8 cellular contexts compared by ENCODE assay signal in the genomic region with DNA sequence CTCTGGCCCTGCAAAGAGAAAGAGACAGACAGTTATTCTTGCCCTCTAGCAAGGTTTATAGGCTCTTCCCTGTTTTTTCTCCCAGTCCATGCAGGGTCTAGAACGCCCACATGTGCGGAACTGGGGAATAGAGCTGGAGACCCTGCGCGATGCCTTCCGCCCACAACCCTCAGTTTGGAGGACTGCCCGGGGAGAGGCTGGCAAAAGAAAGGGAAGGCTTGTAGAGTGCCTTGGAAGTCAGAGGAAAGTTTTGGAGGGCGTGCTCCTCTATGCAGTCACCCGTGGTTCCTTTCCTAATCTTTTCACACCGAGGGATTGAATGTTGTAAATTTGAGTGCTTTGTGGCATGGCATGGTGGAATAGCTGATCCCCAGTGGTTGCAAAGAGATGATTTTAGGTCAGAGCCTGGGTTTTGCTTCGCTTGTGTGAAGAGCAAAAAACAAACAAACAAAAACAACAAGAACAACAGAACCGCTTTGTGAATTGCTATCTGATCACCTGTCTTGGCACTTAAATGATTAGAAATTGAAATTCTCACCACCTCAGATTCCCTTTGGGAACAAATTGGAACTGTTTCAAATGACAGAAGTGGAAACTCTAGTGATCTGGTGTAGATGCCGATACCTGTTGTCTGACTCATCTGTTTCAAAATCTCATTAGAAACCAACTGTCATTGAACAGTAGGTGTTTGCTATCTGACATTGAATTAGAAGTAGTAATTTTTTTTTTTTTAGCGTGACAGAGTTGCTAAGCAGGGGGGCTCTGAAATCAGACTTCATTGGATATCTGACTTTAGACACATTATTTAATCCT. TPM values are rescaled to one million over a fixed set of nuclear protein-coding genes. Genes with fewer than 3 reads are reported as not detected.
A peak's percentile ranks its signal among the peaks of the same experiment; 100 is the strongest.
DNase-seq lines count a peak whose midpoint lies in the region; ATAC-seq and TF ChIP-seq lines count a peak whose summit lies in the region.

No MANE protein-coding gene starts in this region.

- peaks cover 4% of the 10 kb centered on the region; the same call in 1 of the 2 replicates for H3K79me2 ChIP-seq in KMS-11 (ENCODE audit: insufficient read depth, low read depth)

- H3K27me3 ChIP-seq in KMS-11 (ENCODE audit: insufficient read depth, low read depth): no peaks in the 10 kb centered on the region

- no peaks in the 10 kb centered on the region for H4K20me1 ChIP-seq in KMS-11 (ENCODE audit: insufficient read depth)

- POLR2A ChIA-PET in activated CD4-positive, alpha-beta T cell treated with anti-CD3 and anti-CD28 coated beads, Interleukin-2, amount 10 ng/mL, durations not matched to agents 7 days and 5 days (lab: Charles Lee): no interaction called here

- H3K4me3 ChIP-seq in KMS-11 (IDR thresholded peaks at IDR 0.05; ENCODE audit: insufficient read depth, low read depth, low read length) (no peak overlapping the region), astrocyte of the cerebellum (ENCODE audit: low read depth, low read length) (peak overlapping the region; percentile 81)

- no peak for ATAC-seq in stimulated activated naive B cell treated with anti-CD40 and anti-IgM and Interleukin-4, amounts not matched to agents 10 μg/mL and 1 μg/mL and 100 μg/mL, for 72 hours (replicated peaks)
- no peak for ATAC-seq in GM19351 (IDR thresholded peaks at IDR 0.05; ENCODE audit: unreplicated experiment)

- H3K27ac Mint-ChIP-seq in activated CD4-positive, alpha-beta T cell treated with anti-CD3 and anti-CD28 coated beads, Interleukin-2, amount 10 ng/mL, durations not matched to agents 7 days and 5 days: no peak overlapping the region
- no peak overlapping the region for H3K27ac Mint-ChIP-seq in stimulated activated naive B cell treated with anti-CD40 and anti-IgM and Interleukin-4, amounts not matched to agents 10 μg/mL and 1 μg/mL and 100 μg/mL, for 72 hours

- H3K27me3 Mint-ChIP-seq in activated CD4-positive, alpha-beta T cell treated with anti-CD3 and anti-CD28 coated beads, Interleukin-2, amount 10 ng/mL, durations not matched to agents 7 days and 5 days: peaks cover 30% of the 10 kb centered on the region
- H3K27me3 Mint-ChIP-seq in stimulated activated naive B cell treated with anti-CD40 and anti-IgM and Interleukin-4, amounts not matched to agents 10 μg/mL and 1 μg/mL and 100 μg/mL, for 72 hours: peaks cover 10% of the 10 kb centered on the region in 2 donors

- peaks cover 6% of the 10 kb centered on the region for H3K4me1 ChIP-seq in KMS-11 (ENCODE audit: low read depth, poor library complexity, severe bottlenecking)

- peak overlapping the region; percentile 97 for H2AFZ ChIP-seq in KMS-11 (ENCODE audit: low read depth)

- no peaks in the 10 kb centered on the region for H3K36me3 Mint-ChIP-seq in activated CD4-positive, alpha-beta T cell treated with anti-CD3 and anti-CD28 coated beads, Interleukin-2, amount 10 ng/mL, durations not matched to agents 7 days and 5 days (ENCODE audit: low read depth)
- H3K36me3 Mint-ChIP-seq in stimulated activated naive B cell treated with anti-CD40 and anti-IgM and Interleukin-4, amounts not matched to agents 10 μg/mL and 1 μg/mL and 100 μg/mL, for 72 hours: no peaks in the 10 kb centered on the region

- peaks cover 16% of the 10 kb centered on the region for H3K4me1 Mint-ChIP-seq in activated CD4-positive, alpha-beta T cell treated with anti-CD3 and anti-CD28 coated beads, Interleukin-2, amount 10 ng/mL, durations not matched to agents 7 days and 5 days
- H3K4me1 Mint-ChIP-seq in stimulated activated naive B cell treated with anti-CD40 and anti-IgM and Interleukin-4, amounts not matched to agents 10 μg/mL and 1 μg/mL and 100 μg/mL, for 72 hours: peaks cover 4 to 10% of the 10 kb centered on the region in 2 donors

- peak overlapping the region; percentile 53; the same call in 1 of the 2 replicates for H3K9ac ChIP-seq in KMS-11

- H3K4me3 Mint-ChIP-seq in activated CD4-positive, alpha-beta T cell treated with anti-CD3 and anti-CD28 coated beads, Interleukin-2, amount 10 ng/mL, durations not matched to agents 7 days and 5 days: peak overlapping the region; percentile 93
- peak overlapping the region; percentile 89 to 91 for H3K4me3 Mint-ChIP-seq in stimulated activated naive B cell treated with anti-CD40 and anti-IgM and Interleukin-4, amounts not matched to agents 10 μg/mL and 1 μg/mL and 100 μg/mL, for 72 hours

- CTCF ChIA-PET in activated CD4-positive, alpha-beta T cell treated with anti-CD3 and anti-CD28 coated beads, Interleukin-2, amount 10 ng/mL, durations not matched to agents 7 days and 5 days (lab: Charles Lee): no interaction called here

- H3K36me3 ChIP-seq in KMS-11 (ENCODE audit: insufficient read depth): no peaks in the 10 kb centered on the region

- no peak overlapping the region for H3K27ac ChIP-seq in KMS-11

- TF ChIP-seq CTCF in KMS-11 (conservative IDR thresholded peaks at IDR 0.05; ENCODE audit: low read depth, low read length): no peak
- no peak for TF ChIP-seq CTCF in astrocyte of the cerebellum (IDR thresholded peaks at IDR 0.05; ENCODE audit: low read depth, low read length, missing control alignments)

- DNase-seq in activated CD4-positive, alpha-beta T cell treated with anti-CD3 and anti-CD28 coated beads, Interleukin-2, amount 10 ng/mL, durations not matched to agents 7 days and 5 days: no peak
- DNase-seq in activated CD4-positive, alpha-beta T cell treated with anti-CD3 and anti-CD28 coated beads, Interleukin-2, amount 50 U/mL, for 48 hours: no peak
- DNase-seq in astrocyte of the cerebellum (ENCODE audit: low read depth): peak; percentile 4
- peak; percentile 26 for DNase-seq in iPS-NIHi7 (ENCODE audit: extremely low spot score)
- DNase-seq in stimulated activated naive B cell treated with anti-CD40 and anti-IgM and Interleukin-4, amounts not matched to agents 10 μg/mL and 1 μg/mL and 100 μg/mL, for 72 hours: no peak
- DNase-seq in putamen (ENCODE audit: low spot score): no peak

- in situ Hi-C loops in astrocyte of the cerebellum (cut with HindIII; ENCODE audit: low sequenced_read_pairs): no loop called here

- peak overlapping the region; percentile 44 for H3K4me2 ChIP-seq in KMS-11

- H3K9me3 Mint-ChIP-seq in activated CD4-positive, alpha-beta T cell treated with anti-CD3 and anti-CD28 coated beads, Interleukin-2, amount 10 ng/mL, durations not matched to agents 7 days and 5 days: no peaks in the 10 kb centered on the region
- no peaks in the 10 kb centered on the region for H3K9me3 Mint-ChIP-seq in stimulated activated naive B cell treated with anti-CD40 and anti-IgM and Interleukin-4, amounts not matched to agents 10 μg/mL and 1 μg/mL and 100 μg/mL, for 72 hours

RNA-seq across cellular contexts. Expression of gene GAS2L3, which starts 1.0 kb away (rescaled TPM):
- total RNA-seq in activated CD4-positive, alpha-beta T cell treated with anti-CD3 and anti-CD28 coated beads, Interleukin-2, amount 10 ng/mL, durations not matched to agents 7 days and 5 days: 1 to 10 TPM; 4.4 to 6.5 TPM

Comparison
In these comparisons a context has a peak if more than half of its experiments do, and no peak if none do; other contexts are left out.
1. DNase-seq: peak in astrocyte of the cerebellum (single experiment) and iPS-NIHi7 (single experiment); none in activated CD4-positive, alpha-beta T cell treated with anti-CD3 and anti-CD28 coated beads, Interleukin-2, amount 10 ng/mL, durations not matched to agents 7 days and 5 days (single experiment), activated CD4-positive, alpha-beta T cell treated with anti-CD3 and anti-CD28 coated beads, Interleukin-2, amount 50 U/mL, for 48 hours (0 of 2), stimulated activated naive B cell treated with anti-CD40 and anti-IgM and Interleukin-4, amounts not matched to agents 10 μg/mL and 1 μg/mL and 100 μg/mL, for 72 hours (single experiment) and putamen (single experiment).